In the genomic region with DNA sequence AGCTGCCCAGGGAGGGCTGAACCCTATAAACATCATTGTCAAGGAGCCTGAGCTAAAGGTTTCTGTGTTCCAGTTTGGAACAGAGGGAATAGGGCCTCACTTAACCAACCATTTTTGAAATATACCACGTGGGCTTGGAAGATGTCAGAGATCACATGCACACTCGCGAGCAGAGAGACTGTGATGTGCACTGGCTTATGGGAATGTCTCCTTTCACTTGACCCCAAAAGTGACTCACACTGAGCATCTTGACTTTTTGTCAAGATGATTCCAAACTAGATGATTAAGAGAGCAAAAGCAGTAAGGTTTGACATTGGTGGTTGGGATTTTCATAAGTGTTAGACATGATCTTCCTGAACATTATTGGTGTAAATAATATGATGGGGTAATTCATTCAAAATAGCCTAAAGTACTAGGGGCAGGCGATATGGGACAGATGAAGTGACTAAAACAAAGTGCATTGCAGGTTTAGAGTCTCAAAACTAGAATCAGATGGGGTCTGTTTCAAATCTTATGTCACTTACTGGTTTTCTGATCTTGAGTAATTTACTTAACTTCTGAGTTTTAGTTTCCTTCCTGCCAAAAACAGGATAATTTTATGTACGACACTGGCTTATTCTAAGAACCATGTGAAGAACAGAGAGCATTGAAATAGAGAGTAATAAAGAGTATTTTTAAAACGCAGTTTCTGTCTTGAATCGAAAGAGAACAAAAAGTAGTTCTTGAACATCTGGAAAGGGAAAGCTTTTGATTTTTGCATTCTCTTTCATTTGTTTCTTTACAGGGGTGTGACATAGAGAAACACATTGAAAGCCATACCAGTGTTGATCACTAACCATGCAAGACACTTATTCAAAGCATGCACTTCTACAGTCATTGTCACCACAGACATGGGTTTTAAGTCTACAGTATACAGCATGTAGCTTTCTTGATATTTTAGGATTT, we compare ENCODE assay signal across 1 cellular context.
TF ChIP-seq lines count a peak whose summit lies in the region.

No MANE protein-coding gene starts in this region.

TF ChIP-seq in GM12878, 131 proteins besides CTCF, POLR2A, EP300 and RAD21 (continued from another document):
- TF ChIP-seq, protein P1, sequence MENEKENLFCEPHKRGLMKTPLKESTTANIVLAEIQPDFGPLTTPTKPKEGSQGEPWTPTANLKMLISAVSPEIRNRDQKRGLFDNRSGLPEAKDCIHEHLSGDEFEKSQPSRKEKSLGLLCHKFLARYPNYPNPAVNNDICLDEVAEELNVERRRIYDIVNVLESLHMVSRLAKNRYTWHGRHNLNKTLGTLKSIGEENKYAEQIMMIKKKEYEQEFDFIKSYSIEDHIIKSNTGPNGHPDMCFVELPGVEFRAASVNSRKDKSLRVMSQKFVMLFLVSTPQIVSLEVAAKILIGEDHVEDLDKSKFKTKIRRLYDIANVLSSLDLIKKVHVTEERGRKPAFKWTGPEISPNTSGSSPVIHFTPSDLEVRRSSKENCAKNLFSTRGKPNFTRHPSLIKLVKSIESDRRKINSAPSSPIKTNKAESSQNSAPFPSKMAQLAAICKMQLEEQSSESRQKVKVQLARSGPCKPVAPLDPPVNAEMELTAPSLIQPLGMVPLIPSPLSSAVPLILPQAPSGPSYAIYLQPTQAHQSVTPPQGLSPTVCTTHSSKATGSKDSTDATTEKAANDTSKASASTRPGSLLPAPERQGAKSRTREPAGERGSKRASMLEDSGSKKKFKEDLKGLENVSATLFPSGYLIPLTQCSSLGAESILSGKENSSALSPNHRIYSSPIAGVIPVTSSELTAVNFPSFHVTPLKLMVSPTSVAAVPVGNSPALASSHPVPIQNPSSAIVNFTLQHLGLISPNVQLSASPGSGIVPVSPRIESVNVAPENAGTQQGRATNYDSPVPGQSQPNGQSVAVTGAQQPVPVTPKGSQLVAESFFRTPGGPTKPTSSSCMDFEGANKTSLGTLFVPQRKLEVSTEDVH (IDR thresholded peaks at IDR 0.05; ENCODE audit: low read depth, partially characterized antibody): no peak
- no peak for TF ChIP-seq KDM1A (IDR thresholded peaks at IDR 0.05; ENCODE audit: borderline replicate concordance)
- TF ChIP-seq, protein P2, sequence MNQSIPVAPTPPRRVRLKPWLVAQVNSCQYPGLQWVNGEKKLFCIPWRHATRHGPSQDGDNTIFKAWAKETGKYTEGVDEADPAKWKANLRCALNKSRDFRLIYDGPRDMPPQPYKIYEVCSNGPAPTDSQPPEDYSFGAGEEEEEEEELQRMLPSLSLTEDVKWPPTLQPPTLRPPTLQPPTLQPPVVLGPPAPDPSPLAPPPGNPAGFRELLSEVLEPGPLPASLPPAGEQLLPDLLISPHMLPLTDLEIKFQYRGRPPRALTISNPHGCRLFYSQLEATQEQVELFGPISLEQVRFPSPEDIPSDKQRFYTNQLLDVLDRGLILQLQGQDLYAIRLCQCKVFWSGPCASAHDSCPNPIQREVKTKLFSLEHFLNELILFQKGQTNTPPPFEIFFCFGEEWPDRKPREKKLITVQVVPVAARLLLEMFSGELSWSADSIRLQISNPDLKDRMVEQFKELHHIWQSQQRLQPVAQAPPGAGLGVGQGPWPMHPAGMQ (IDR thresholded peaks at IDR 0.05; ENCODE audit: borderline replicate concordance): no peak
- no peak for TF ChIP-seq BMI1 (IDR thresholded peaks at IDR 0.05; ENCODE audit: borderline replicate concordance)
TF ChIP-seq in GM12878: peak in this region for 0.
